Comparison of ENCODE assay signal across 17 cellular contexts in the genomic region with DNA sequence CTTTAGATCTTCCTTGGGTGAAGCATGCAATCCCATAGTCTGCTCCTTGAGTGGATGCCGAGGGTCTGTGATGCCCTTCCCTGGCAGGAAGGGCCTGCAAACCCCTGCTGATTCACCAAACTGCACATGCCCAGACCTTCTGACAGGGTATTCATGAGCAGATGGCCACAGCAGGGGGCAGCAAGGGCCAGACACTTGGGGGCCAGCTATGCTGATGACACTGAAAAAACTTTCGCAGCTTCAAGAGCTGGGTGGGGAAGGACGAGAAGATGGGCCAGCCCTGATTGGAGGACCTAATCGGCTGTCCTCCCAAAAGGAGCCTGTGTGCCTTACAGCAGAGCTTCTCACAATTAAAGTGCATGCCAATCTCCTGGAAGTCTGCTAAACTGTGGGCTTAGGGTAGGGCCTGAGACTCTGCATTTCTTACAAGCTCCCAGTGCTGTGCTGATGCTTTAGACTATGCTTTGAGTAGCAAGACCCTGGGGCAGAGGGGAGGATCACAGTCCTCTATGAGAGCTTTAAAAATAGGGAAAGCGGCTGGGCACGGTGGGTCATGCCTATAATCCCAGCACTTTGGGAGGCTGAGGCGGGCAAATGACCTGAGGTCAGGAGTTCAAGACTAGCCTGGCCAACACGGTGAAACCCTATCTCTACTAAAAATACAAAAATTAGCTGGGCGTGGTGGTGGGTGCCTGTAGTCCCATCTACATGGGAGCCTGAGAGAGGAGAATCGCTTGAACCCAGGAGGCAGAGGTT. TPM values are rescaled to one million over a fixed set of nuclear protein-coding genes. Genes with fewer than 3 reads are reported as not detected.
DNase-seq lines count a peak whose midpoint lies in the region; ATAC-seq and TF ChIP-seq lines count a peak whose summit lies in the region.
"Had no signal": no experiment of that assay in that cellular context is flagged by ENCODE, and none has a peak within 500 bp of the region (broad histone marks: within the 10 kb centered on the region; RNA-seq: fewer than 3 reads in every experiment).

No MANE protein-coding gene starts in this region.

- DNase-seq in NCI-H2227 (lab: John Stamatoyannopoulos, UW; ENCODE audit: unreplicated experiment) (peak; percentile 12), NCI-H2227 treated with DMSO at 0.1 percent for 48 hours (lab: John Stamatoyannopoulos, UW) (no peak), WERI-Rb-1 (peak; percentile 83), neuronal stem cell (ENCODE audit: low spot score) (no peak), RPMI8226 (no peak)
- no peak for DNase-seq in stimulated activated CD4-positive, alpha-beta T cell treated with anti-CD3 and anti-CD28 coated beads, Interleukin-2, amount 100 ng/mL, for 48 hours
- DNase-seq: 8988T; DMS79 treated with DMSO at 0.1 percent for 48 hours; heart left ventricle; NCI-H1694; NCI-H510A treated with DMSO at 0.1 percent for 48 hours; stimulated activated CD4-positive, alpha-beta T cell treated with anti-CD3 and anti-CD28 coated beads, Interleukin-12 subunit alpha, Interleukin-12 subunit beta, amount 100 ng/mL, for 4 hours; thyroid gland had no signal

- no peak overlapping the region for H2AK5ac ChIP-seq in neuronal stem cell (ENCODE audit: low read depth, low read length)

- no peak overlapping the region for H2BK12ac ChIP-seq in neuronal stem cell (ENCODE audit: low read length)

- peak overlapping the region; percentile 5 for H3K18ac ChIP-seq in neuronal stem cell (ENCODE audit: low read length)

- no peak overlapping the region for H4K8ac ChIP-seq in neuronal stem cell (ENCODE audit: low read depth, low read length)

- H3K27ac ChIP-seq in HUES6 (ENCODE audit: low read depth, low read length) (peak overlapping the region; percentile 20; the same call in 1 of the 2 replicates), WERI-Rb-1 (peak overlapping the region; percentile 27), neuronal stem cell (replicated peaks; ENCODE audit: low read length) (no peak overlapping the region)
- H3K27ac ChIP-seq: heart left ventricle, thyroid gland had no signal

- no peaks in the 10 kb centered on the region for H3K79me1 ChIP-seq in neuronal stem cell (ENCODE audit: low read depth, low read length)

- H3K9ac ChIP-seq in HUES6 (ENCODE audit: low read length): peak overlapping the region; percentile 64
- H3K9ac ChIP-seq in neuronal stem cell (ENCODE audit: low read depth, low read length, poor library complexity): no peak overlapping the region

- H3K9me3 ChIP-seq in HUES6 (ENCODE audit: control insufficient read depth, insufficient read depth, low read depth, low read length): no peaks in the 10 kb centered on the region
- no peaks in the 10 kb centered on the region for H3K9me3 ChIP-seq in WERI-Rb-1 (ENCODE audit: severe bottlenecking)
- H3K9me3 ChIP-seq in neuronal stem cell (replicated peaks in 1 of 2; ENCODE audit: control insufficient read depth in 2 of 2, insufficient read depth in 1 of 2, low read depth in 1 of 2, low read length in 2 of 2): no peaks in the 10 kb centered on the region
- H3K9me3 ChIP-seq: heart left ventricle, thyroid gland had no signal

- WGBS in neuronal stem cell (ENCODE audit: extremely low coverage in 2 of 2, insufficient read length in 2 of 2, insufficient replicate concordance in 1 of 2), 2 donors: no CpG with 5 or more reads among the region's 10 CpGs

- H3K36me3 ChIP-seq in HUES6 (ENCODE audit: control insufficient read depth, insufficient read depth, low read length) (no peaks in the 10 kb centered on the region), WERI-Rb-1 (no peaks in the 10 kb centered on the region), neuronal stem cell (replicated peaks in 1 of 2; ENCODE audit: control insufficient read depth in 2 of 2, insufficient read depth in 2 of 2, low read length in 2 of 2) (no peaks in the 10 kb centered on the region)
- H3K36me3 ChIP-seq: heart left ventricle, thyroid gland had no signal

- TF ChIP-seq CTCF in WERI-Rb-1 (IDR thresholded peaks at IDR 0.05; ENCODE audit: low read depth, low read length): peak; percentile 25; the same call in 1 of the 2 replicates

- H2BK120ac ChIP-seq in neuronal stem cell (ENCODE audit: low read depth, low read length): no peak overlapping the region

- no peaks in the 10 kb centered on the region for H3K27me3 ChIP-seq in HUES6 (ENCODE audit: control insufficient read depth, insufficient read depth, low read length)
- no peaks in the 10 kb centered on the region for H3K27me3 ChIP-seq in WERI-Rb-1 (ENCODE audit: insufficient read depth, low read depth, severe bottlenecking)
- H3K27me3 ChIP-seq in neuronal stem cell (ENCODE audit: control insufficient read depth in 3 of 3, insufficient read depth in 3 of 3, low read depth in 1 of 3, low read length in 3 of 3): peaks cover 0 to 3% (median 0%) of the 10 kb centered on the region in 3 experiments
- H3K27me3 ChIP-seq: heart left ventricle, thyroid gland had no signal

- H3K4ac ChIP-seq in neuronal stem cell (ENCODE audit: low read length): no peak overlapping the region

- H4K91ac ChIP-seq in neuronal stem cell (ENCODE audit: low read depth, low read length, poor library complexity): no peak overlapping the region

- no peak for ATAC-seq in GM19397 (IDR thresholded peaks at IDR 0.05; ENCODE audit: unreplicated experiment)
- ATAC-seq: natural killer cell treated with Interleukin-12 subunit alpha and Interleukin-12 subunit beta and Interleukin-15 and Interleukin-18, amount 100 ng/mL, for 72 hours had no signal

- H2AFZ ChIP-seq in neuronal stem cell (ENCODE audit: low read length): peak overlapping the region; percentile 60

- H3K4me1 ChIP-seq in HUES6 (ENCODE audit: control insufficient read depth, insufficient read depth, low read length): peaks cover 16% of the 10 kb centered on the region; the same call in 1 of the 2 replicates
- H3K4me1 ChIP-seq in neuronal stem cell (ENCODE audit: control insufficient read depth in 2 of 2, insufficient read depth in 1 of 2, low read depth in 1 of 2, low read length in 2 of 2): peaks cover 6 to 10% of the 10 kb centered on the region in 2 donors
- H3K4me1 ChIP-seq: thyroid gland had no signal

- H3K4me2 ChIP-seq in neuronal stem cell (ENCODE audit: insufficient read depth, low read length, poor library complexity, severe bottlenecking): no peak overlapping the region

- H2BK5ac ChIP-seq in neuronal stem cell (ENCODE audit: low read length): no peak overlapping the region

- H3K4me3 ChIP-seq in HUES6 (ENCODE audit: low read depth, low read length) (no peak overlapping the region), WERI-Rb-1 (ENCODE audit: low read depth, low read length) (no peak overlapping the region), neuronal stem cell (ENCODE audit: low read length in 2 of 2) (no peak overlapping the region)
- H3K4me3 ChIP-seq: heart left ventricle, thyroid gland had no signal

- H3K14ac ChIP-seq in neuronal stem cell (ENCODE audit: low read length): no peak overlapping the region

- H2BK15ac ChIP-seq in neuronal stem cell (ENCODE audit: low read length): no peak overlapping the region

- H3K23ac ChIP-seq in neuronal stem cell (ENCODE audit: low read depth, low read length, poor library complexity): peak overlapping the region; percentile 21

RNA-seq across cellular contexts. Expression of gene GDAP1L1, which starts 15.2 kb away (rescaled TPM):
- 0.57 TPM for polyA plus RNA-seq in neuronal stem cell (2013, experiment 1 of 2)
- 0.57 TPM for polyA plus RNA-seq in neuronal stem cell (2013, experiment 2 of 2)
- polyA plus RNA-seq: fibroblast of lung had no signal

RNA-seq across cellular contexts. Expression of gene OSER1, which starts 21.3 kb away (rescaled TPM):
- polyA plus RNA-seq in neuronal stem cell (2013, experiment 1 of 2): 25.2 TPM
- 23.7 TPM for polyA plus RNA-seq in neuronal stem cell (2013, experiment 2 of 2)

RNA-seq across cellular contexts. Expression of gene JPH2, which starts 44.9 kb away (rescaled TPM):
- polyA plus RNA-seq in neuronal stem cell (2013, experiment 1 of 2): 0.28 TPM
- polyA plus RNA-seq in neuronal stem cell (2013, experiment 2 of 2): 0.21 TPM

Comparison
In these comparisons a context has a peak if more than half of its experiments do, and no peak if none do; other contexts are left out.
1. DNase-seq: peak in NCI-H2227 (single experiment) and WERI-Rb-1 (single experiment); none in NCI-H2227 treated with DMSO at 0.1 percent for 48 hours (single experiment), neuronal stem cell (single experiment), RPMI8226 (single experiment) and stimulated activated CD4-positive, alpha-beta T cell treated with anti-CD3 and anti-CD28 coated beads, Interleukin-2, amount 100 ng/mL, for 48 hours (0 of 2).